In genomic region chr2:207143131-207143473, GRCh38 we compare ENCODE assay signal across 2 cellular contexts.
TF ChIP-seq lines count a peak whose summit lies in the region.

No MANE protein-coding gene starts in this region.

TF ChIP-seq in A549, 52 proteins besides CTCF, POLR2A, EP300 and RAD21 (continued from another document):
- TF ChIP-seq KDM5A (IDR thresholded peaks at IDR 0.05) (no peak), NR3C1 (IDR thresholded peaks at IDR 0.05) (no peak), ZC3H11A (IDR thresholded peaks at IDR 0.05) (no peak), CEBPB (IDR thresholded peaks at IDR 0.05) (no peak), EHF (CRISPR knock-in tag; IDR thresholded peaks at IDR 0.05) (no peak), ZSCAN20 (CRISPR knock-in tag; IDR thresholded peaks at IDR 0.05) (no peak), POLR2AphosphoS2 (conservative IDR thresholded peaks at IDR 0.05; ENCODE audit: low read length) (no peak; the same call in 1 of the 2 replicates), MYC (IDR thresholded peaks at IDR 0.05; ENCODE audit: borderline replicate concordance, low read length) (no peak), HDAC2 (IDR thresholded peaks at IDR 0.05) (no peak), GATA3 (IDR thresholded peaks at IDR 0.05; ENCODE audit: borderline replicate concordance) (no peak), ZNF302 (CRISPR knock-in tag; IDR thresholded peaks at IDR 0.05) (no peak), MAFK (IDR thresholded peaks at IDR 0.05; ENCODE audit: partially characterized antibody) (no peak), USF2 (IDR thresholded peaks at IDR 0.05) (no peak), HES2 (IDR thresholded peaks at IDR 0.05) (no peak), RARB (CRISPR knock-in tag; IDR thresholded peaks at IDR 0.05) (no peak), SMC3 (IDR thresholded peaks at IDR 0.05) (no peak)
TF ChIP-seq in A549: peak in this region for 0.

TF ChIP-seq in GM12878, 131 proteins besides CTCF, POLR2A, EP300 and RAD21 (continued from another document):
- TF ChIP-seq E4F1 (IDR thresholded peaks at IDR 0.05; ENCODE audit: borderline replicate concordance, partially characterized antibody) = no peak
- TF ChIP-seq MAX (IDR thresholded peaks at IDR 0.05; ENCODE audit: low read depth, low read length) = no peak
- peak; percentile 53; the same call in 1 of the 2 replicates for TF ChIP-seq CREB1 (IDR thresholded peaks at IDR 0.05; ENCODE audit: low read depth)
- TF ChIP-seq MTA2 (IDR thresholded peaks at IDR 0.05; ENCODE audit: low read depth) = peak; percentile 50
- TF ChIP-seq MEF2B (IDR thresholded peaks at IDR 0.05; ENCODE audit: partially characterized antibody, poor library complexity, severe bottlenecking) = no peak
- TF ChIP-seq ZNF687 (IDR thresholded peaks at IDR 0.05) = 0 out of 2 replicates have a peak, but pooled peaks have one; percentile 10
- TF ChIP-seq NFIC (IDR thresholded peaks at IDR 0.05; ENCODE audit: low read depth, low read length) = 0 out of 2 replicates have a peak, but pooled peaks have one; percentile 53
- TF ChIP-seq RELB (IDR thresholded peaks at IDR 0.05; ENCODE audit: low read depth) = peak; percentile 47; the same call in 1 of the 2 replicates
- peak; percentile 22; the same call in 1 of the 2 replicates for TF ChIP-seq ZNF592 (IDR thresholded peaks at IDR 0.05)
- TF ChIP-seq KDM1A (IDR thresholded peaks at IDR 0.05; ENCODE audit: borderline replicate concordance) = no peak
- no peak for TF ChIP-seq SMARCA5 (IDR thresholded peaks at IDR 0.05)
- peak; percentile 77; the same call in 1 of the 2 replicates for TF ChIP-seq PAX8 (IDR thresholded peaks at IDR 0.05)
- TF ChIP-seq GABPA (IDR thresholded peaks at IDR 0.05; ENCODE audit: low read depth) = no peak
- 0 out of 2 replicates have a peak, but pooled peaks have one; percentile 14 for TF ChIP-seq ATF7 (IDR thresholded peaks at IDR 0.05; ENCODE audit: low read depth)
- 0 out of 2 replicates have a peak, but pooled peaks have one; percentile 46 for TF ChIP-seq NBN (IDR thresholded peaks at IDR 0.05)
- 0 out of 2 replicates have a peak, but pooled peaks have one; percentile 41 for TF ChIP-seq MEF2A (IDR thresholded peaks at IDR 0.05; ENCODE audit: insufficient read depth, low read depth, low read length)
- TF ChIP-seq SMAD1 (IDR thresholded peaks at IDR 0.05; ENCODE audit: low read depth, partially characterized antibody) = peak; percentile 37
- TF ChIP-seq ZNF384 (IDR thresholded peaks at IDR 0.05; ENCODE audit: borderline replicate concordance, low read depth, low read length) = peak; percentile 76; the same call in 1 of the 2 replicates
- TF ChIP-seq SMC3 (IDR thresholded peaks at IDR 0.05; ENCODE audit: borderline replicate concordance, low read length) = no peak
- peak; percentile 64; the same call in 1 of the 2 replicates for TF ChIP-seq SPI1 (IDR thresholded peaks at IDR 0.05; ENCODE audit: borderline replicate concordance, insufficient read depth, low read depth, low read length)
- no peak for TF ChIP-seq CEBPB (IDR thresholded peaks at IDR 0.05; ENCODE audit: borderline replicate concordance in 1 of 2, low read depth in 2 of 2, low read length in 2 of 2)
